26 cellular contexts compared by ENCODE assay signal in genomic region chr2:117745537-117745936, GRCh38.
"Had no signal": no experiment of that assay in that cellular context is flagged by ENCODE, and none has a peak within 500 bp of the region (broad histone marks: within the 10 kb centered on the region; RNA-seq: fewer than 3 reads in every experiment).

No MANE protein-coding gene starts in this region.

- H3K4me1 ChIP-seq: SJSA1 had no signal

- H3K27me3 ChIP-seq: MG63, SJSA1 had no signal

- ATAC-seq: HepG2 had no signal

- H3K9me3 ChIP-seq: MG63, SJSA1 had no signal

- FAIRE-seq: HepG2, RCC 7860 had no signal

- DNase-seq: IMR-90, Karpas-422, KG1, MG63, MV-4-11, NCI-H1048, NCI-H1105, NCI-H1417, NCI-H1436 treated with DMSO at 0.1 percent for 48 hours, NCI-H1694, NCI-H187 treated with DMSO at 0.1 percent for 48 hours, NCI-H2029 treated with DMSO at 0.1 percent for 48 hours, NCI-H2171, NCI-H226, NCI-H446, NCI-H510A, NCI-H524 treated with DMSO at 0.1 percent for 48 hours, NCI-H69, NCI-H774, Right ventricle myocardium superior, RPMI8226, SIG-M5 had no signal

- H3K36me3 ChIP-seq: MG63, SJSA1 had no signal

- H3K27ac ChIP-seq: SJSA1, SK-N-MC had no signal

- H3K4me3 ChIP-seq: MG63, SJSA1, SK-N-MC had no signal
